In the genomic region with DNA sequence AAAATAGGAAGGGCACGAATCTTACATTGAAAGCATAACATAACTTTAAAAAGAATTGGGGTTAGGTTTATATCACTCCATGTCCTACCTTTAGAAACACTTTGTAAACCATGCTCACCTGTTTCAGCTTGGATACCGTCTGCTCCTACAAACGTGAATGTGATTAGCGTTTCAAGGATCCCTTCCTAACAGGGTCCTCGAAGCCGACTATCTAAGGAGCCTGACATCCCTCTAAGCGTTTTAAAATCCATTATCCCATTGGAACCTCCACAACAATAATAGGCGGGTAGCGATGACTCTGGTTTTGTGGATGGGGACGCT, we compare ENCODE assay signal across 12 cellular contexts. TPM values are rescaled to one million over a fixed set of nuclear protein-coding genes. Genes with fewer than 3 reads are reported as not detected.
DNase-seq lines count a peak whose midpoint lies in the region; ATAC-seq and TF ChIP-seq lines count a peak whose summit lies in the region.
"Had no signal": no experiment of that assay in that cellular context is flagged by ENCODE, and none has a peak within 500 bp of the region (broad histone marks: within the 10 kb centered on the region; RNA-seq: fewer than 3 reads in every experiment).

No MANE protein-coding gene starts in this region.

- no peaks in the 10 kb centered on the region for H3K9me3 ChIP-seq in endodermal cell (ENCODE audit: control insufficient read depth, low read length)
- H3K9me3 ChIP-seq in muscle layer of duodenum (ENCODE audit: control insufficient read depth in 1 of 2, low read length in 2 of 2): no peaks in the 10 kb centered on the region
- H3K9me3 ChIP-seq in upper lobe of left lung: no peaks in the 10 kb centered on the region
- H3K9me3 ChIP-seq: BE2C had no signal

- H3K36me3 ChIP-seq in endodermal cell (ENCODE audit: control insufficient read depth, insufficient read depth, low read length) (no peaks in the 10 kb centered on the region), muscle layer of duodenum (ENCODE audit: control insufficient read depth in 1 of 2, insufficient read depth in 2 of 2, low read length in 2 of 2) (no peaks in the 10 kb centered on the region), upper lobe of left lung (no peaks in the 10 kb centered on the region)
- H3K36me3 ChIP-seq: BE2C had no signal

- 31 to 100% methylated on average over 1 to 10 of the region's 10 CpGs for WGBS in endodermal cell (ENCODE audit: insufficient coverage in 1 of 2, insufficient read length in 1 of 2), 2 experiments
- WGBS in upper lobe of left lung, 2 donors: 17 to 21% methylated on average over 9 to 10 of the region's 10 CpGs

- H3K9ac ChIP-seq in endodermal cell (ENCODE audit: extremely low read depth, low read length, poor library complexity, severe bottlenecking): no peak overlapping the region

- TF ChIP-seq POLR2A in upper lobe of left lung (IDR thresholded peaks at IDR 0.05): no peak

- H3K27ac ChIP-seq in endodermal cell (ENCODE audit: low read depth, low read length) (no peak overlapping the region), muscle layer of duodenum (ENCODE audit: low read length) (peak overlapping the region; percentile 50), upper lobe of left lung (peak overlapping the region; percentile 65 to 80 (median 72))

- peaks cover 6% of the 10 kb centered on the region for H3K4me1 Mint-ChIP-seq in activated T-cell treated with anti-CD3 and anti-CD28 coated beads, Interleukin-2, amount 50 U/mL, for 72 hours (ENCODE audit: low read depth)
- no peaks in the 10 kb centered on the region for H3K4me1 Mint-ChIP-seq in activated T-cell treated with anti-CD3 and anti-CD28 coated beads, Interleukin-2, amount 50 U/mL, for 4 hours (ENCODE audit: low read depth)
- H3K4me1 Mint-ChIP-seq in endodermal cell: peaks cover 33% of the 10 kb centered on the region

- no peak for TF ChIP-seq EP300 in upper lobe of left lung (IDR thresholded peaks at IDR 0.05)

- peaks cover 2 to 3% of the 10 kb centered on the region in 2 donors for H3K36me3 Mint-ChIP-seq in activated T-cell treated with anti-CD3 and anti-CD28 coated beads, Interleukin-2, amount 50 U/mL, for 72 hours (ENCODE audit: insufficient read depth in 2 of 2)
- H3K36me3 Mint-ChIP-seq in activated T-cell treated with anti-CD3 and anti-CD28 coated beads, Interleukin-2, amount 50 U/mL, for 4 hours (ENCODE audit: insufficient read depth): no peaks in the 10 kb centered on the region
- H3K36me3 Mint-ChIP-seq in endodermal cell (ENCODE audit: low read depth): no peaks in the 10 kb centered on the region

- peaks cover 8% of the 10 kb centered on the region for H3K4me1 ChIP-seq in endodermal cell (ENCODE audit: control insufficient read depth, insufficient read depth, low read length)
- H3K4me1 ChIP-seq in muscle layer of duodenum (ENCODE audit: control insufficient read depth in 1 of 2, insufficient read depth in 2 of 2, low read length in 2 of 2): peaks cover 0 to 17% of the 10 kb centered on the region in 2 donors
- peaks cover 0 to 13% (median 6%) of the 10 kb centered on the region in 4 donors for H3K4me1 ChIP-seq in upper lobe of left lung
- H3K4me1 ChIP-seq: BE2C had no signal

- peaks cover 56% of the 10 kb centered on the region for H3K27me3 ChIP-seq in endodermal cell (ENCODE audit: control insufficient read depth, insufficient read depth, low read length, poor library complexity, severe bottlenecking)
- H3K27me3 ChIP-seq in muscle layer of duodenum (ENCODE audit: low read depth, low read length): peaks cover 19% of the 10 kb centered on the region
- H3K27me3 ChIP-seq in upper lobe of left lung: peaks cover 0 to 9% (median 3%) of the 10 kb centered on the region in 4 donors

- DNase-seq in activated T-cell treated with anti-CD3 and anti-CD28 coated beads, Interleukin-2, amount 50 U/mL, for 72 hours: no peak
- no peak for DNase-seq in activated T-cell treated with anti-CD3 and anti-CD28 coated beads, Interleukin-2, amount 50 U/mL, for 4 hours
- DNase-seq in endodermal cell (no peak), upper lobe of left lung (no peak), COR-L47 (lab: John Stamatoyannopoulos, UW) (no peak), left lobe of liver (ENCODE audit: low spot score) (no peak)
- DNase-seq: activated naive CD4-positive, alpha-beta T cell treated with Interleukin-2 at 50 U/mL for 16 hours; stimulated activated CD4-positive, alpha-beta T cell treated with anti-CD3 and anti-CD28 coated beads, Interleukin-4, amount 100 ng/mL, for 24 hours had no signal

- peaks cover 45% of the 10 kb centered on the region for H3K27me3 Mint-ChIP-seq in activated T-cell treated with anti-CD3 and anti-CD28 coated beads, Interleukin-2, amount 50 U/mL, for 72 hours (ENCODE audit: low read depth)
- peaks cover 35% of the 10 kb centered on the region for H3K27me3 Mint-ChIP-seq in activated T-cell treated with anti-CD3 and anti-CD28 coated beads, Interleukin-2, amount 50 U/mL, for 4 hours (ENCODE audit: low read depth)
- peaks cover 46% of the 10 kb centered on the region for H3K27me3 Mint-ChIP-seq in endodermal cell (ENCODE audit: insufficient read depth)

- H3K4me3 ChIP-seq in endodermal cell (ENCODE audit: low read length): peak overlapping the region; percentile 84
- H3K4me3 ChIP-seq in muscle layer of duodenum (ENCODE audit: low read depth in 1 of 2, low read length in 2 of 2): peak overlapping the region; percentile 43 to 73
- H3K4me3 ChIP-seq in upper lobe of left lung: peak overlapping the region in 3 of 4 donors; percentile 43 to 51 (median 48)
- H3K4me3 ChIP-seq: GM12878 had no signal

- no peak for ATAC-seq in activated T-cell treated with anti-CD3 and anti-CD28 coated beads, Interleukin-2, amount 50 U/mL, for 72 hours (replicated peaks in 1 of 2)
- no peak for ATAC-seq in activated T-cell treated with anti-CD3 and anti-CD28 coated beads, Interleukin-2, amount 50 U/mL, for 4 hours
- ATAC-seq in upper lobe of left lung (ENCODE audit: low FRiP score in 2 of 2) (no peak), HG02642 (IDR thresholded peaks at IDR 0.05; ENCODE audit: poor library complexity, unreplicated experiment) (no peak), left lobe of liver (no peak)
- ATAC-seq: GM12878 had no signal

- H3K27ac Mint-ChIP-seq in activated T-cell treated with anti-CD3 and anti-CD28 coated beads, Interleukin-2, amount 50 U/mL, for 72 hours: no peak overlapping the region
- H3K27ac Mint-ChIP-seq in endodermal cell: no peak overlapping the region

- no peaks in the 10 kb centered on the region for H3K9me3 Mint-ChIP-seq in activated T-cell treated with anti-CD3 and anti-CD28 coated beads, Interleukin-2, amount 50 U/mL, for 72 hours
- H3K9me3 Mint-ChIP-seq in activated T-cell treated with anti-CD3 and anti-CD28 coated beads, Interleukin-2, amount 50 U/mL, for 4 hours: no peaks in the 10 kb centered on the region
- H3K9me3 Mint-ChIP-seq in endodermal cell: no peaks in the 10 kb centered on the region

- peak overlapping the region; percentile 25 to 70 for H3K4me3 Mint-ChIP-seq in activated T-cell treated with anti-CD3 and anti-CD28 coated beads, Interleukin-2, amount 50 U/mL, for 72 hours
- H3K4me3 Mint-ChIP-seq in activated T-cell treated with anti-CD3 and anti-CD28 coated beads, Interleukin-2, amount 50 U/mL, for 4 hours: no peak overlapping the region
- peak overlapping the region; percentile 53 for H3K4me3 Mint-ChIP-seq in endodermal cell

- TF ChIP-seq CTCF in endodermal cell (conservative IDR thresholded peaks at IDR 0.05) (no peak), upper lobe of left lung (IDR thresholded peaks at IDR 0.05) (no peak)

RNA-seq across cellular contexts. Expression of a gene that starts 1.0 kb away (rescaled TPM):
- not detected for total RNA-seq in activated T-cell treated with anti-CD3 and anti-CD28 coated beads, Interleukin-2, amount 50 U/mL, for 72 hours
- under 1 TPM; 0.03 to 0.05 (median 0.05) TPM for total RNA-seq in activated T-cell treated with anti-CD3 and anti-CD28 coated beads, Interleukin-2, amount 50 U/mL, for 4 hours
- total RNA-seq in endodermal cell: under 1 TPM; 0.44 to 0.46 TPM
- polyA plus RNA-seq in endodermal cell (2013, experiment 1 of 2): 1.0 TPM
- polyA plus RNA-seq in endodermal cell (2013, experiment 2 of 2): 0.83 TPM
- 10 to 100 TPM; 25.4 to 54.5 (median 33.0) TPM for total RNA-seq in upper lobe of left lung
- 1.7 TPM for total RNA-seq in left lobe of liver
